ENCODE assay signal across 21 cellular contexts in genomic region chr21:43130094-43130493, GRCh38. TPM values are rescaled to one million over a fixed set of nuclear protein-coding genes. Genes with fewer than 3 reads are reported as not detected.
"Had no signal": no experiment of that assay in that cellular context is flagged by ENCODE, and none has a peak within 500 bp of the region (broad histone marks: within the 10 kb centered on the region; RNA-seq: fewer than 3 reads in every experiment).

No MANE protein-coding gene starts in this region.

RNA-seq across cellular contexts. Expression of gene CRYAA, which starts 38.7 kb away (rescaled TPM):
- total RNA-seq: activated naive CD4-positive, alpha-beta T cell treated with anti-CD3 and anti-CD28 coated beads for 36 hours; activated naive CD4-positive, alpha-beta T cell treated with anti-CD3 and anti-CD28 coated beads, Interleukin-2, amount 50 U/mL, for 72 hours; activated naive CD8-positive, alpha-beta T cell treated with anti-CD3 and anti-CD28 coated beads for 36 hours; activated naive CD8-positive, alpha-beta T cell treated with anti-CD3 and anti-CD28 coated beads, Interleukin-2, amount 10 ng/mL, durations not matched to agents 7 days and 5 days; activated T-cell treated with anti-CD3 and anti-CD28 coated beads, Interleukin-2, amount 50 U/mL, for 4 hours; activated T-cell treated with anti-CD3 and anti-CD28 coated beads, Interleukin-2, amount 50 U/mL, for 72 hours; activated T-helper 1 cell treated with anti-CD3 and anti-CD28 coated beads, Interleukin-12 subunit alpha, Interleukin-12 subunit beta, Interleukin-2, Interleukin-4 antibody, amounts not matched to agents 30 ng/mL and 10 ng/mL and 1 ng/mL, durations not matched to agents 14 hours and 24 hours and 36 hours; activated T-helper 17 cell treated with anti-CD3 and anti-CD28 coated beads, Interleukin-2, amount 50 U/mL, for 72 hours; activated T-helper 2 cell treated with anti-CD3 and anti-CD28 coated beads, Interferon-gamma antibody, Interleukin-2, Interleukin-4, amounts not matched to agents 10 μg/mL and 5 μg/mL and 100 μg/mL, durations not matched to agents 14 hours and 24 hours and 36 hours; adrenal gland; aorta; ascending aorta; astrocyte; body of pancreas; breast epithelium; bronchial epithelial cell; cardiac muscle cell; cardiac septum; cerebellum; chondrocyte had no signal
- polyA plus RNA-seq: adipose tissue, adrenal gland, aorta, cardiac muscle cell had no signal
